28 cellular contexts compared by ENCODE assay signal in genomic region chr12:71125515-71125914, GRCh38. TPM values are rescaled to one million over a fixed set of nuclear protein-coding genes. Genes with fewer than 3 reads are reported as not detected.
DNase-seq lines count a peak whose midpoint lies in the region; ATAC-seq and TF ChIP-seq lines count a peak whose summit lies in the region.
"Had no signal": no experiment of that assay in that cellular context is flagged by ENCODE, and none has a peak within 500 bp of the region (broad histone marks: within the 10 kb centered on the region; RNA-seq: fewer than 3 reads in every experiment).

No MANE protein-coding gene starts in this region.

- H3K36me3 Mint-ChIP-seq in WTC11: no peaks in the 10 kb centered on the region
- H3K36me3 Mint-ChIP-seq in endothelial cell (ENCODE audit: low read depth, unreplicated experiment): no peaks in the 10 kb centered on the region
- H3K36me3 Mint-ChIP-seq: naive thymus-derived CD4-positive, alpha-beta T cell; stimulated activated effector memory CD8-positive, alpha-beta T cell treated with anti-CD3 and anti-CD28 coated beads, Interleukin-12 subunit alpha, Interleukin-12 subunit beta, amount 100 ng/mL, for 72 hours had no signal

- TSS peak; percentile 10 for BruUV-seq in A673 (replicated peaks; lab: Mats Ljungman, UMichigan)

- peak; percentile 53 for TF ChIP-seq CTCF in A673 (conservative IDR thresholded peaks at IDR 0.05; ENCODE audit: low read depth, low read length)
- TF ChIP-seq CTCF in Loucy (conservative IDR thresholded peaks at IDR 0.05; ENCODE audit: low read length): peak; percentile 19
- no peak for TF ChIP-seq CTCF in WTC11 (IDR thresholded peaks at IDR 0.05)
- TF ChIP-seq CTCF in kidney epithelial cell (IDR thresholded peaks at IDR 0.05; ENCODE audit: insufficient read depth, low read length, poor library complexity, severe bottlenecking): peak; percentile 10
- no peak for TF ChIP-seq CTCF in endothelial cell (IDR thresholded peaks at IDR 0.05; ENCODE audit: unreplicated experiment)

- H3K9me3 ChIP-seq in A673 (ENCODE audit: low read depth, low read length, poor library complexity, severe bottlenecking) (no peaks in the 10 kb centered on the region), Loucy (ENCODE audit: insufficient read depth, low read depth, low read length) (no peaks in the 10 kb centered on the region)
- H3K9me3 ChIP-seq: adrenal gland, sigmoid colon, thoracic aorta had no signal

- peak; percentile 61 for ATAC-seq in WTC11
- no peak for ATAC-seq in GM19351 (IDR thresholded peaks at IDR 0.05; ENCODE audit: unreplicated experiment)
- no peak for ATAC-seq in HG02623 (IDR thresholded peaks at IDR 0.05; ENCODE audit: unreplicated experiment)
- ATAC-seq: GM23338; naive thymus-derived CD4-positive, alpha-beta T cell; stimulated activated effector memory CD8-positive, alpha-beta T cell treated with anti-CD3 and anti-CD28 coated beads, Interleukin-12 subunit alpha, Interleukin-12 subunit beta, amount 100 ng/mL, for 72 hours had no signal

- H3K4me2 ChIP-seq in Loucy (ENCODE audit: low read depth, low read length, poor library complexity, severe bottlenecking): no peak overlapping the region
- H3K4me2 ChIP-seq: GM23338 had no signal

- H3K27me3 Mint-ChIP-seq in WTC11 (ENCODE audit: low read depth): no peaks in the 10 kb centered on the region; the same call in 1 of the 2 replicates
- peaks cover 3% of the 10 kb centered on the region for H3K27me3 Mint-ChIP-seq in endothelial cell (ENCODE audit: unreplicated experiment)
- H3K27me3 Mint-ChIP-seq: CD4-positive, alpha-beta T cell; naive thymus-derived CD4-positive, alpha-beta T cell had no signal

- peak overlapping the region; percentile 76 for H3K27ac ChIP-seq in A673 (ENCODE audit: low read depth, low read length, poor library complexity, severe bottlenecking)
- H3K27ac ChIP-seq: adrenal gland, epithelial cell of prostate, parathyroid adenoma, sigmoid colon, thoracic aorta had no signal

- H2AFZ ChIP-seq in Loucy (ENCODE audit: low read length): no peak overlapping the region
- H2AFZ ChIP-seq: GM23338, parathyroid adenoma had no signal

- H3K4me3 ChIP-seq in A673 (ENCODE audit: low read depth, low read length, poor library complexity, severe bottlenecking) (no peak overlapping the region), Loucy (ENCODE audit: low read length, poor library complexity, severe bottlenecking) (no peak overlapping the region), kidney epithelial cell (ENCODE audit: low read depth, low read length) (no peak overlapping the region)
- H3K4me3 ChIP-seq: adrenal gland, GM23338, sigmoid colon, thoracic aorta had no signal

- H3K36me3 ChIP-seq in A673 (ENCODE audit: insufficient read depth, low read length, poor library complexity, severe bottlenecking) (peaks cover 9% of the 10 kb centered on the region), Loucy (ENCODE audit: insufficient read depth, low read length) (no peaks in the 10 kb centered on the region), kidney epithelial cell (ENCODE audit: control insufficient read depth, insufficient read depth, low read length) (no peaks in the 10 kb centered on the region)
- H3K36me3 ChIP-seq: adrenal gland, sigmoid colon, thoracic aorta had no signal

- H3K27me3 ChIP-seq in A673 (replicated peaks; ENCODE audit: insufficient read depth, low read depth, low read length, poor library complexity) (no peaks in the 10 kb centered on the region), Loucy (ENCODE audit: insufficient read depth, low read length, poor library complexity, severe bottlenecking) (no peaks in the 10 kb centered on the region), kidney epithelial cell (ENCODE audit: control insufficient read depth, insufficient read depth, low read length) (no peaks in the 10 kb centered on the region)
- H3K27me3 ChIP-seq: adrenal gland, sigmoid colon had no signal

- no peak overlapping the region for H3K9ac ChIP-seq in Loucy (ENCODE audit: low read depth, low read length, poor library complexity, severe bottlenecking)
- H3K9ac ChIP-seq: parathyroid adenoma had no signal

- no peaks in the 10 kb centered on the region for H3K9me3 Mint-ChIP-seq in WTC11
- no peaks in the 10 kb centered on the region for H3K9me3 Mint-ChIP-seq in endothelial cell (ENCODE audit: unreplicated experiment)
- H3K9me3 Mint-ChIP-seq: GM23338; T-helper 1 cell treated with Interleukin-12 subunit alpha and Interleukin-12 subunit beta and Interleukin-4 antibody, amounts not matched to agents 30 μg/mL and 1 μg/mL, for 36 hours had no signal

- H3K9me2 ChIP-seq in Loucy (replicated peaks; ENCODE audit: low read depth, low read length): no peaks in the 10 kb centered on the region

- POLR2A ChIA-PET in A673 (lab: Charles Lee; ENCODE audit: low non-redundant PET) (no interaction called here), WTC11 (lab: Charles Lee) (no interaction called here)

- DNase-seq in A673 (ENCODE audit: low spot score) (peak; percentile 85), WTC11 (ENCODE audit: low spot score) (no peak), kidney epithelial cell (ENCODE audit: low read depth) (no peak), endothelial cell (ENCODE audit: low spot score) (no peak)
- no peak for DNase-seq in stimulated activated CD4-positive, alpha-beta T cell treated with anti-CD3 and anti-CD28 coated beads, Interleukin-12 subunit alpha, Interleukin-12 subunit beta, amount 100 ng/mL, for 4 hours
- DNase-seq: activated CD4-positive, alpha-beta T cell treated with anti-CD3 and anti-CD28 coated beads, Interleukin-2, amount 50 U/mL, for 1 hour; activated gamma-delta T cell treated with Interleukin-2 at 50 U/mL for 16 hours; adrenal gland; CD4-positive, alpha-beta T cell; DMS79; KG1; naive thymus-derived CD4-positive, alpha-beta T cell; NCI-H1048; NCI-H2029; NCI-H446; sigmoid colon had no signal

- no peaks in the 10 kb centered on the region for H4K20me1 ChIP-seq in Loucy (ENCODE audit: insufficient read depth, low read length, poor library complexity, severe bottlenecking)

- no peaks in the 10 kb centered on the region for H3K79me2 ChIP-seq in Loucy (ENCODE audit: insufficient read depth, low read length)
- H3K79me2 ChIP-seq: parathyroid adenoma had no signal

- H3K4me1 ChIP-seq in A673 (ENCODE audit: insufficient read depth, low read length, poor library complexity, severe bottlenecking) (peaks cover 55% of the 10 kb centered on the region), Loucy (ENCODE audit: insufficient read depth, low read length, poor library complexity, severe bottlenecking) (peaks cover 15% of the 10 kb centered on the region)
- H3K4me1 ChIP-seq: adrenal gland, parathyroid adenoma, sigmoid colon had no signal

- no peak overlapping the region for H3K4me3 Mint-ChIP-seq in WTC11
- H3K4me3 Mint-ChIP-seq in endothelial cell (ENCODE audit: unreplicated experiment): no peak overlapping the region
- H3K4me3 Mint-ChIP-seq: CD4-positive, alpha-beta T cell; GM23338; naive thymus-derived CD4-positive, alpha-beta T cell; stimulated activated effector memory CD8-positive, alpha-beta T cell treated with anti-CD3 and anti-CD28 coated beads, Interleukin-12 subunit alpha, Interleukin-12 subunit beta, amount 100 ng/mL, for 72 hours; T-helper 1 cell treated with Interleukin-12 subunit alpha and Interleukin-12 subunit beta and Interleukin-4 antibody, amounts not matched to agents 30 μg/mL and 1 μg/mL, for 36 hours had no signal

- H3K27ac Mint-ChIP-seq in WTC11 (no peak overlapping the region), endothelial cell (ENCODE audit: unreplicated experiment) (no peak overlapping the region)
- H3K27ac Mint-ChIP-seq: CD4-positive, alpha-beta T cell; GM23338; naive thymus-derived CD4-positive, alpha-beta T cell; stimulated activated effector memory CD8-positive, alpha-beta T cell treated with anti-CD3 and anti-CD28 coated beads, Interleukin-12 subunit alpha, Interleukin-12 subunit beta, amount 100 ng/mL, for 72 hours; T-helper 1 cell treated with Interleukin-12 subunit alpha and Interleukin-12 subunit beta and Interleukin-4 antibody, amounts not matched to agents 30 μg/mL and 1 μg/mL, for 36 hours had no signal

- intact Hi-C loops in A673 (cut with micrococcal nuclease; ENCODE audit: unreplicated experiment): no loop called here

- H3K4me1 Mint-ChIP-seq in WTC11: peaks cover 18% of the 10 kb centered on the region
- H3K4me1 Mint-ChIP-seq in endothelial cell (ENCODE audit: unreplicated experiment): no peaks in the 10 kb centered on the region
- H3K4me1 Mint-ChIP-seq: naive thymus-derived CD4-positive, alpha-beta T cell; stimulated activated effector memory CD8-positive, alpha-beta T cell treated with anti-CD3 and anti-CD28 coated beads, Interleukin-12 subunit alpha, Interleukin-12 subunit beta, amount 100 ng/mL, for 72 hours had no signal

- CTCF ChIA-PET in A673 (lab: Charles Lee): no interaction called here
- CTCF ChIA-PET in WTC11 (lab: Charles Lee): interaction anchor here (1.0 kb wide), 1 partner anchor 10 kb away, joined by 3 read pairs; no protein-coding TSS in a partner anchor

- peaks cover 6% of the 10 kb centered on the region; the same call in 1 of the 2 replicates for H3F3A ChIP-seq in Loucy (ENCODE audit: low read depth)

TF ChIP-seq in WTC11, 78 proteins besides CTCF, POLR2A, EP300 and RAD21 (continues in another document):
- TF ChIP-seq CDX4 (CRISPR knock-in tag; IDR thresholded peaks at IDR 0.05; ENCODE audit: borderline replicate concordance) (no peak), FOXJ3 (CRISPR knock-in tag; IDR thresholded peaks at IDR 0.05; ENCODE audit: borderline replicate concordance) (no peak)
- TF ChIP-seq, protein P1, sequence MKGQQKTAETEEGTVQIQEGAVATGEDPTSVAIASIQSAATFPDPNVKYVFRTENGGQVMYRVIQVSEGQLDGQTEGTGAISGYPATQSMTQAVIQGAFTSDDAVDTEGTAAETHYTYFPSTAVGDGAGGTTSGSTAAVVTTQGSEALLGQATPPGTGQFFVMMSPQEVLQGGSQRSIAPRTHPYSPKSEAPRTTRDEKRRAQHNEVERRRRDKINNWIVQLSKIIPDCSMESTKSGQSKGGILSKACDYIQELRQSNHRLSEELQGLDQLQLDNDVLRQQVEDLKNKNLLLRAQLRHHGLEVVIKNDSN (CRISPR knock-in tag; IDR thresholded peaks at IDR 0.05): no peak

RNA-seq across cellular contexts. Expression of gene TSPAN8, which starts 32.3 kb away (rescaled TPM):
- total RNA-seq in A673 (2021) (74.7 and 79.4 TPM in 2 replicates), WTC11 (2021) (0.16 to 0.41 TPM (median 0.37 TPM) in 3 replicates), kidney epithelial cell (0.42 and 0.89 TPM in 2 replicates), endothelial cell (ENCODE audit: unreplicated experiment) (not detected)
- total RNA-seq: bronchial epithelial cell; CD4-positive, alpha-beta T cell; dermis microvascular lymphatic vessel endothelial cell; glomerular endothelial cell; GM23338; naive thymus-derived CD4-positive, alpha-beta T cell had no signal

Comparison
In these comparisons a context has a peak if more than half of its experiments do, and no peak if none do; other contexts are left out.
1. CTCF ChIP-seq: peak in A673 (single experiment), Loucy (single experiment) and kidney epithelial cell (single experiment); none in WTC11 (single experiment) and endothelial cell (single experiment).
2. RNA of gene TSPAN8, which starts 32.3 kb away (total RNA-seq): 74.7 to 79.4 TPM in A673; 0.42 to 0.89 TPM in kidney epithelial cell, 0.16 to 0.41 TPM in WTC11 and not detected in endothelial cell (single experiment); every median in the first group is over 10 times any median in the second.